Comparison of ENCODE assay signal across 29 cellular contexts in genomic region chr20:46960536-46960935, GRCh38.
"Had no signal": no experiment of that assay in that cellular context is flagged by ENCODE, and none has a peak within 500 bp of the region (broad histone marks: within the 10 kb centered on the region; RNA-seq: fewer than 3 reads in every experiment).

No MANE protein-coding gene starts in this region.

- H3K27ac ChIP-seq: left lung, lower lobe of right lung, pancreas, prostate gland, skin epidermis, stomach, testis, tibial artery, upper lobe of right lung had no signal

- DNase-seq: hypothalamus; immature natural killer cell; kidney; left colon; left lung; lower lobe of right lung; mammary epithelial cell; mesenchymal stem cell; naive thymus-derived CD8-positive, alpha-beta T cell; pancreas; posterior cingulate gyrus; retina; right cardiac atrium; stimulated activated CD4-positive, alpha-beta T cell treated with anti-CD3 and anti-CD28 coated beads, Interleukin-12 subunit alpha, Interleukin-12 subunit beta, amount 100 ng/mL, for 4 hours; stimulated activated CD4-positive, alpha-beta T cell treated with anti-CD3 and anti-CD28 coated beads, Interleukin-15, amount 100 ng/mL, for 24 hours; stimulated activated CD4-positive, alpha-beta T cell treated with anti-CD3 and anti-CD28 coated beads, Interleukin-2, amount 100 ng/mL, for 24 hours; stimulated activated CD4-positive, alpha-beta T cell treated with anti-CD3 and anti-CD28 coated beads, Interleukin-4, amount 100 ng/mL, for 1 hour; stimulated activated naive B cell treated with anti-CD40 and anti-IgM and Interleukin-4, amounts not matched to agents 10 μg/mL and 1 μg/mL and 100 μg/mL, for 72 hours; stimulated activated naive CD8-positive, alpha-beta T cell treated with anti-CD3 and anti-CD28 coated beads, Interleukin-15, Interleukin-2, amounts not matched to agents 100 U/mL and 50 U/mL, for 24 hours; stomach; testis; tibial artery; trophoblast cell; upper lobe of right lung had no signal

- H3K27me3 ChIP-seq: pancreas, testis, upper lobe of right lung had no signal

- ATAC-seq: left colon; left lung; lower lobe of right lung; naive thymus-derived CD8-positive, alpha-beta T cell; pancreas; right cardiac atrium; sciatic nerve; stimulated activated naive B cell treated with anti-CD40 and anti-IgM and Interleukin-4, amounts not matched to agents 10 μg/mL and 1 μg/mL and 100 μg/mL, for 72 hours; stimulated activated naive CD8-positive, alpha-beta T cell treated with anti-CD3 and anti-CD28 coated beads, Interleukin-15, Interleukin-2, amounts not matched to agents 100 U/mL and 50 U/mL, for 24 hours; upper lobe of right lung had no signal

- FAIRE-seq: islet of Langerhans, kidney, pancreas, urothelium cell line had no signal

- H3K36me3 ChIP-seq: left lung, lower lobe of right lung, pancreas, prostate gland, stomach, tibial artery, upper lobe of right lung had no signal

- H3K4me1 ChIP-seq: left lung, lower lobe of right lung, pancreas, testis, upper lobe of right lung had no signal

- H3K9me3 ChIP-seq: lower lobe of right lung, pancreas, prostate gland, testis, upper lobe of right lung had no signal

- H3K4me3 ChIP-seq: left lung, lower lobe of right lung, pancreas, prostate gland, skin epidermis, stomach, testis, tibial artery, upper lobe of right lung had no signal
